8 cellular contexts compared by ENCODE assay signal in genomic region chr3:172622916-172623700, GRCh38.
A peak's percentile ranks its signal among the peaks of the same experiment; 100 is the strongest.
DNase-seq lines count a peak whose midpoint lies in the region; ATAC-seq, FAIRE-seq and TF ChIP-seq lines count a peak whose summit lies in the region.

No MANE protein-coding gene starts in this region.

- FAIRE-seq in RCC 7860 (lab: Jason Lieb, UNC) (peak; percentile 90), GM12878 (lab: Jason Lieb, UNC) (no peak), kidney (lab: Jason Lieb, UNC) (peak; percentile 97)

- POLR2A ChIA-PET in GM12878 (lab: Charles Lee): interaction anchor here (0.6 to 0.9 kb wide), 4 partner anchors 9 to 328 kb away, joined by 3 to 4 read pairs (median 3); no protein-coding TSS in a partner anchor

- peak overlapping the region; percentile 23; the same call in 1 of the 2 replicates for H2AFZ ChIP-seq in GM12878 (ENCODE audit: control insufficient read depth, low read depth, low read length)

- SMC1A ChIA-PET in GM12878 (lab: Charles Lee; ENCODE audit: uncharacterized antibody, unreplicated experiment): interaction anchor here (0.9 to 3.0 kb wide), 8 partner anchors 9 to 291 kb away, joined by 3 to 10 read pairs (median 4); no protein-coding TSS in a partner anchor

- peak; percentile 46 for TF ChIP-seq RAD21 in GM12878 (IDR thresholded peaks at IDR 0.05; ENCODE audit: insufficient read depth, low read depth, low read length)

- BruUV-seq in GM12878 (replicated peaks; lab: Mats Ljungman, UMichigan): no TSS peak

- H3K9me3 ChIP-seq in GM12878 (replicated peaks; ENCODE audit: control insufficient read depth, insufficient read depth, low read length) (no peaks in the 10 kb centered on the region; the same call in 2 of the 3 replicates), kidney (ENCODE audit: control insufficient read depth in 1 of 2, low read length in 2 of 2) (no peaks in the 10 kb centered on the region)

- H3K9ac ChIP-seq in GM12878 (ENCODE audit: control insufficient read depth, insufficient read depth, low read length) (no peak overlapping the region), kidney (ENCODE audit: low read length in 2 of 2) (no peak overlapping the region)

- no peaks in the 10 kb centered on the region for H3K79me2 ChIP-seq in GM12878 (ENCODE audit: control insufficient read depth, insufficient read depth, low read length)

- whole genome bisulfite sequencing in GM12878 (ENCODE audit: insufficient coverage, insufficient replicate concordance, low lambda C conversion rate, missing lambda C conversion rate): 46% methylated on average over 10 of the region's 10 CpGs

- in situ Hi-C loops in GM12878 (cut with MboI): no loop called here

- no peaks in the 10 kb centered on the region for H3K27me3 ChIP-seq in GM12878 (replicated peaks in 1 of 2; ENCODE audit: control insufficient read depth in 2 of 2, insufficient read depth in 2 of 2, low read length in 1 of 2)

- H3K4me1 Mint-ChIP-seq in stimulated activated naive B cell treated with anti-CD40 and anti-IgM and Interleukin-4, amounts not matched to agents 10 μg/mL and 1 μg/mL and 100 μg/mL, for 72 hours: no peaks in the 10 kb centered on the region

- intact Hi-C loops in GM12878 (cut with micrococcal nuclease; ENCODE audit: unreplicated experiment): no loop called here
- intact Hi-C loops in kidney (cut with DNase I): no loop called here

- ATAC-seq in GM21723 (IDR thresholded peaks at IDR 0.05; ENCODE audit: unreplicated experiment) (peak; percentile 71), GM12878 (peak; percentile 69), HG02938 (IDR thresholded peaks at IDR 0.05; ENCODE audit: unreplicated experiment) (no peak)
- no peak for ATAC-seq in stimulated activated naive B cell treated with anti-CD40 and anti-IgM and Interleukin-4, amounts not matched to agents 10 μg/mL and 1 μg/mL and 100 μg/mL, for 72 hours (replicated peaks)

- H3K36me3 ChIP-seq in GM12878 (ENCODE audit: control insufficient read depth in 2 of 2, insufficient read depth in 2 of 2, low read length in 1 of 2) (no peaks in the 10 kb centered on the region), kidney (ENCODE audit: control insufficient read depth in 1 of 2, insufficient read depth in 2 of 2, low read length in 2 of 2) (no peaks in the 10 kb centered on the region)

- RAD21 ChIA-PET in GM12878 (lab: Charles Lee; ENCODE audit: unreplicated experiment): interaction anchor here (1.0 to 1.4 kb wide), 3 partner anchors 14 to 27 kb away, joined by 4 to 7 read pairs (median 4); no protein-coding TSS in a partner anchor

- no peak for TF ChIP-seq POLR2A in GM12878 (IDR thresholded peaks at IDR 0.05; ENCODE audit: low read depth, low read length)

- no peak overlapping the region for H3K4me2 ChIP-seq in GM12878 (ENCODE audit: control insufficient read depth, insufficient read depth)

- peak overlapping the region; percentile 67 for H3K27ac ChIP-seq in C4-2B
- H3K27ac ChIP-seq in GM12878 (ENCODE audit: control insufficient read depth, insufficient read depth): no peak overlapping the region
- no peak overlapping the region for H3K27ac ChIP-seq in kidney (ENCODE audit: low read depth in 2 of 2, low read length in 2 of 2)

- TF ChIP-seq CTCF in C4-2B (conservative IDR thresholded peaks at IDR 0.05) (peak; percentile 97), GM12878 (IDR thresholded peaks at IDR 0.05 in 2 of 3, conservative IDR thresholded peaks at IDR 0.05 in 1 of 3; ENCODE audit: control insufficient read depth in 2 of 3, extremely low read depth in 1 of 3, insufficient read depth in 1 of 3, low read depth in 3 of 3, low read length in 3 of 3) (peak; percentile 33 to 63 (median 49)), kidney (IDR thresholded peaks at IDR 0.05; ENCODE audit: borderline replicate concordance, extremely low read depth, insufficient read depth) (peak; percentile 49)

- H3K4me3 Mint-ChIP-seq in stimulated activated naive B cell treated with anti-CD40 and anti-IgM and Interleukin-4, amounts not matched to agents 10 μg/mL and 1 μg/mL and 100 μg/mL, for 72 hours: no peak overlapping the region

- H3K4me1 ChIP-seq in GM12878 (ENCODE audit: control insufficient read depth, insufficient read depth, low read length) (no peaks in the 10 kb centered on the region), kidney (ENCODE audit: control insufficient read depth in 1 of 2, insufficient read depth in 1 of 2, low read depth in 1 of 2, low read length in 2 of 2) (no peaks in the 10 kb centered on the region)

- H3K9me3 Mint-ChIP-seq in stimulated activated naive B cell treated with anti-CD40 and anti-IgM and Interleukin-4, amounts not matched to agents 10 μg/mL and 1 μg/mL and 100 μg/mL, for 72 hours: peaks cover 4 to 5% of the 10 kb centered on the region in 2 donors

- peaks cover 0 to 7% of the 10 kb centered on the region in 2 donors for H3K36me3 Mint-ChIP-seq in stimulated activated naive B cell treated with anti-CD40 and anti-IgM and Interleukin-4, amounts not matched to agents 10 μg/mL and 1 μg/mL and 100 μg/mL, for 72 hours

- H3K4me3 ChIP-seq in GM12878 (no peak overlapping the region), kidney (ENCODE audit: low read length in 2 of 2) (peak overlapping the region in 1 of 2 donors; percentile 13)

- CTCF ChIA-PET in GM12878 (lab: Yijun Ruan, JAX): interaction anchor here (0.6 to 4.6 kb wide), 19 partner anchors 9 to 291 kb away, joined by 3 to 24 read pairs (median 4); no protein-coding TSS in a partner anchor

- no peaks in the 10 kb centered on the region for H4K20me1 ChIP-seq in GM12878 (ENCODE audit: control insufficient read depth, insufficient read depth)

- DNase-seq in RCC 7860 (ENCODE audit: low spot score): peak; percentile 33
- no peak for DNase-seq in GM12878 (ENCODE audit: low read depth, low spot score)
- no peak for DNase-seq in kidney
- DNase-seq in stimulated activated CD8-positive, alpha-beta memory T cell treated with anti-CD3 and anti-CD28 coated beads, Interleukin-4, amount 100 ng/mL, for 48 hours: peak; percentile 62
- DNase-seq in stimulated activated naive B cell treated with anti-CD40 and anti-IgM and Interleukin-4, amounts not matched to agents 10 μg/mL and 1 μg/mL and 100 μg/mL, for 72 hours: no peak

- no peak for TF ChIP-seq EP300 in GM12878 (IDR thresholded peaks at IDR 0.05; ENCODE audit: borderline replicate concordance in 1 of 2, control insufficient read depth in 1 of 2, low read depth in 2 of 2, low read length in 2 of 2)

- no peak overlapping the region for H3K27ac Mint-ChIP-seq in stimulated activated naive B cell treated with anti-CD40 and anti-IgM and Interleukin-4, amounts not matched to agents 10 μg/mL and 1 μg/mL and 100 μg/mL, for 72 hours

- peaks cover 0 to 4% of the 10 kb centered on the region in 2 donors for H3K27me3 Mint-ChIP-seq in stimulated activated naive B cell treated with anti-CD40 and anti-IgM and Interleukin-4, amounts not matched to agents 10 μg/mL and 1 μg/mL and 100 μg/mL, for 72 hours

TF ChIP-seq in GM12878, 131 proteins besides CTCF, POLR2A, EP300 and RAD21:
- TF ChIP-seq JUNB (IDR thresholded peaks at IDR 0.05) (no peak), NFIC (IDR thresholded peaks at IDR 0.05; ENCODE audit: low read depth, low read length) (no peak), ZNF217 (IDR thresholded peaks at IDR 0.05) (no peak), RUNX3 (IDR thresholded peaks at IDR 0.05; ENCODE audit: low read length) (peak; percentile 61; the same call in 1 of the 2 replicates), BCL3 (IDR thresholded peaks at IDR 0.05; ENCODE audit: borderline replicate concordance, insufficient read depth, low read depth, low read length, poor library complexity, severe bottlenecking) (no peak), ETV6 (conservative IDR thresholded peaks at IDR 0.05 in 1 of 2, IDR thresholded peaks at IDR 0.05 in 1 of 2; ENCODE audit: borderline replicate concordance in 1 of 2, low read depth in 1 of 2) (no peak), NFYA (IDR thresholded peaks at IDR 0.05; ENCODE audit: borderline replicate concordance, low read depth, low read length) (no peak), CHD1 (IDR thresholded peaks at IDR 0.05; ENCODE audit: low read depth, low read length) (no peak), RELB (IDR thresholded peaks at IDR 0.05; ENCODE audit: low read depth) (no peak), ATF3 (IDR thresholded peaks at IDR 0.05; ENCODE audit: borderline replicate concordance, extremely low read depth, low read depth, low read length) (no peak), IRF4 (IDR thresholded peaks at IDR 0.05; ENCODE audit: low read depth, low read length) (no peak), ATF7 (IDR thresholded peaks at IDR 0.05; ENCODE audit: low read depth) (no peak), CHD4 (IDR thresholded peaks at IDR 0.05) (no peak), SRF (IDR thresholded peaks at IDR 0.05; ENCODE audit: low read depth in 2 of 2, low read length in 2 of 2) (no peak), SMC3 (IDR thresholded peaks at IDR 0.05; ENCODE audit: borderline replicate concordance, low read length) (peak; percentile 22; the same call in 1 of the 2 replicates)

Comparison
In these comparisons a context has a peak if more than half of its experiments do, and no peak if none do; other contexts are left out.
1. ATAC-seq: peak in GM21723 (single experiment) and GM12878 (single experiment); none in stimulated activated naive B cell treated with anti-CD40 and anti-IgM and Interleukin-4, amounts not matched to agents 10 μg/mL and 1 μg/mL and 100 μg/mL, for 72 hours (0 of 2) and HG02938 (single experiment).
2. DNase-seq: peak in RCC 7860 (single experiment) and stimulated activated CD8-positive, alpha-beta memory T cell treated with anti-CD3 and anti-CD28 coated beads, Interleukin-4, amount 100 ng/mL, for 48 hours (single experiment); none in GM12878 (single experiment), kidney (single experiment) and stimulated activated naive B cell treated with anti-CD40 and anti-IgM and Interleukin-4, amounts not matched to agents 10 μg/mL and 1 μg/mL and 100 μg/mL, for 72 hours (single experiment).
3. Peak in every context shown above with its lines, with median percentiles within 50 percentile points of each other: CTCF ChIP-seq.